Comparison of ENCODE assay signal across 1 cellular context in the genomic region with DNA sequence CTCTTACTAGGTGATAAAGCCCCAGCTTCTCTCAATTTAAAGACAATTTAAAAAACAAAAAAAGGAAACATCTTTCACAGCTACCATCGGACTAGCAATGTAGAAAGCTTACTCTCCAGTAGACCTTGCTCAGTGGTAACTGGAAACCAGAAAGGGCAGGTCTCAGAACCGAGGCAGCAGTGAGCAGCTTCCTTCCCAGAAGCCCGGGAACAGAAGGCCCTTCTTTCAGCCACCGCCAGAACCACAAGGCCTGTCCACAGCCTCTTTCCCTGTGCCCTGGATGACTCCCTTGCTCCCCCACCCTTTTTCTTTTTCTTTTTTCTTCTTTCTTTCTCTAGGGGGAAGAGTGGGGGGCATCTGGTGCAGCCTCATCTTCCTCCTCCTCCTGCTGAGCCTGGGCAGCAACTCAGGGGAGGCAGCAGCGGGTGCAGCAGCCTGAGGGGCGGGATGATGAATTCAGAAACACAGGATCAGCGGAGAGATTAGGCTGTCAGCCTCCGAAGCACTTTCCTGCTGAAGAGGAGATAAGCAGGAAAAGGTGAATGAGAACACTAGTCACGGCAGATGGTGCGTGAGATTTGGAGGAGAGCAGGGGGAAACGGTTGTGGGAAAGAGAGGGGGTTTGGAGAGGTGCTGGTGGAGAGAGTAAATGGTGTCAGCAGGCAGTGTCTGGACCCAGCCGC.
TF ChIP-seq lines count a peak whose summit lies in the region.

No MANE protein-coding gene starts in this region.

TF ChIP-seq in K562, 482 proteins besides CTCF, POLR2A, EP300 and RAD21 (continued from another document and continues in another):
- TF ChIP-seq, protein P1, sequence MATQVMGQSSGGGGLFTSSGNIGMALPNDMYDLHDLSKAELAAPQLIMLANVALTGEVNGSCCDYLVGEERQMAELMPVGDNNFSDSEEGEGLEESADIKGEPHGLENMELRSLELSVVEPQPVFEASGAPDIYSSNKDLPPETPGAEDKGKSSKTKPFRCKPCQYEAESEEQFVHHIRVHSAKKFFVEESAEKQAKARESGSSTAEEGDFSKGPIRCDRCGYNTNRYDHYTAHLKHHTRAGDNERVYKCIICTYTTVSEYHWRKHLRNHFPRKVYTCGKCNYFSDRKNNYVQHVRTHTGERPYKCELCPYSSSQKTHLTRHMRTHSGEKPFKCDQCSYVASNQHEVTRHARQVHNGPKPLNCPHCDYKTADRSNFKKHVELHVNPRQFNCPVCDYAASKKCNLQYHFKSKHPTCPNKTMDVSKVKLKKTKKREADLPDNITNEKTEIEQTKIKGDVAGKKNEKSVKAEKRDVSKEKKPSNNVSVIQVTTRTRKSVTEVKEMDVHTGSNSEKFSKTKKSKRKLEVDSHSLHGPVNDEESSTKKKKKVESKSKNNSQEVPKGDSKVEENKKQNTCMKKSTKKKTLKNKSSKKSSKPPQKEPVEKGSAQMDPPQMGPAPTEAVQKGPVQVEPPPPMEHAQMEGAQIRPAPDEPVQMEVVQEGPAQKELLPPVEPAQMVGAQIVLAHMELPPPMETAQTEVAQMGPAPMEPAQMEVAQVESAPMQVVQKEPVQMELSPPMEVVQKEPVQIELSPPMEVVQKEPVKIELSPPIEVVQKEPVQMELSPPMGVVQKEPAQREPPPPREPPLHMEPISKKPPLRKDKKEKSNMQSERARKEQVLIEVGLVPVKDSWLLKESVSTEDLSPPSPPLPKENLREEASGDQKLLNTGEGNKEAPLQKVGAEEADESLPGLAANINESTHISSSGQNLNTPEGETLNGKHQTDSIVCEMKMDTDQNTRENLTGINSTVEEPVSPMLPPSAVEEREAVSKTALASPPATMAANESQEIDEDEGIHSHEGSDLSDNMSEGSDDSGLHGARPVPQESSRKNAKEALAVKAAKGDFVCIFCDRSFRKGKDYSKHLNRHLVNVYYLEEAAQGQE (CRISPR knock-in tag; IDR thresholded peaks at IDR 0.05; ENCODE audit: low read depth): no peak
- TF ChIP-seq, protein P2, sequence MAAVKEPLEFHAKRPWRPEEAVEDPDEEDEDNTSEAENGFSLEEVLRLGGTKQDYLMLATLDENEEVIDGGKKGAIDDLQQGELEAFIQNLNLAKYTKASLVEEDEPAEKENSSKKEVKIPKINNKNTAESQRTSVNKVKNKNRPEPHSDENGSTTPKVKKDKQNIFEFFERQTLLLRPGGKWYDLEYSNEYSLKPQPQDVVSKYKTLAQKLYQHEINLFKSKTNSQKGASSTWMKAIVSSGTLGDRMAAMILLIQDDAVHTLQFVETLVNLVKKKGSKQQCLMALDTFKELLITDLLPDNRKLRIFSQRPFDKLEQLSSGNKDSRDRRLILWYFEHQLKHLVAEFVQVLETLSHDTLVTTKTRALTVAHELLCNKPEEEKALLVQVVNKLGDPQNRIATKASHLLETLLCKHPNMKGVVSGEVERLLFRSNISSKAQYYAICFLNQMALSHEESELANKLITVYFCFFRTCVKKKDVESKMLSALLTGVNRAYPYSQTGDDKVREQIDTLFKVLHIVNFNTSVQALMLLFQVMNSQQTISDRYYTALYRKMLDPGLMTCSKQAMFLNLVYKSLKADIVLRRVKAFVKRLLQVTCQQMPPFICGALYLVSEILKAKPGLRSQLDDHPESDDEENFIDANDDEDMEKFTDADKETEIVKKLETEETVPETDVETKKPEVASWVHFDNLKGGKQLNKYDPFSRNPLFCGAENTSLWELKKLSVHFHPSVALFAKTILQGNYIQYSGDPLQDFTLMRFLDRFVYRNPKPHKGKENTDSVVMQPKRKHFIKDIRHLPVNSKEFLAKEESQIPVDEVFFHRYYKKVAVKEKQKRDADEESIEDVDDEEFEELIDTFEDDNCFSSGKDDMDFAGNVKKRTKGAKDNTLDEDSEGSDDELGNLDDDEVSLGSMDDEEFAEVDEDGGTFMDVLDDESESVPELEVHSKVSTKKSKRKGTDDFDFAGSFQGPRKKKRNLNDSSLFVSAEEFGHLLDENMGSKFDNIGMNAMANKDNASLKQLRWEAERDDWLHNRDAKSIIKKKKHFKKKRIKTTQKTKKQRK (IDR thresholded peaks at IDR 0.05; ENCODE audit: borderline replicate concordance, low read depth, low read length): no peak
- TF ChIP-seq STAT5A (IDR thresholded peaks at IDR 0.05; ENCODE audit: borderline replicate concordance, low read length) (peak; percentile 92), BMI1 (IDR thresholded peaks at IDR 0.05; ENCODE audit: low read length) (no peak), ZNF232 (CRISPR knock-in tag; IDR thresholded peaks at IDR 0.05) (no peak), FOXK1 (CRISPR knock-in tag; IDR thresholded peaks at IDR 0.05; ENCODE audit: borderline replicate concordance) (no peak), ZNF668 (CRISPR knock-in tag; IDR thresholded peaks at IDR 0.05) (no peak), SMARCE1 (IDR thresholded peaks at IDR 0.05) (peak; percentile 93), ARID1B (IDR thresholded peaks at IDR 0.05) (peak; percentile 98), CBX1 (IDR thresholded peaks at IDR 0.05; ENCODE audit: low read depth) (no peak), ZNF449 (CRISPR knock-in tag; IDR thresholded peaks at IDR 0.05) (no peak), ZKSCAN3 (CRISPR knock-in tag; IDR thresholded peaks at IDR 0.05) (no peak), ZNF639 (CRISPR knock-in tag; conservative IDR thresholded peaks at IDR 0.05 in 1 of 2, IDR thresholded peaks at IDR 0.05 in 1 of 2) (no peak), ZNF696 (CRISPR knock-in tag; conservative IDR thresholded peaks at IDR 0.05) (no peak), KLF16 (IDR thresholded peaks at IDR 0.05) (peak; percentile 91), ZNF140 (CRISPR knock-in tag; IDR thresholded peaks at IDR 0.05) (no peak), ZNF512 (tag; IDR thresholded peaks at IDR 0.05) (no peak; the same call in 1 of the 2 replicates), TBL1XR1 (IDR thresholded peaks at IDR 0.05; ENCODE audit: low read length in 2 of 2) (peak; percentile 38 to 62; a peak in 2 of 4 replicates), HES1 (IDR thresholded peaks at IDR 0.05; ENCODE audit: low read depth) (no peak), TARDBP (IDR thresholded peaks at IDR 0.05) (no peak), ZNF583 (CRISPR knock-in tag; IDR thresholded peaks at IDR 0.05) (0 out of 2 replicates have a peak, but pooled peaks have one; percentile 19), MIER1 (IDR thresholded peaks at IDR 0.05; ENCODE audit: low read depth) (0 out of 2 replicates have a peak, but pooled peaks have one; percentile 59), ZNF143 (CRISPR knock-in tag; IDR thresholded peaks at IDR 0.05) (no peak), NCOA1 (IDR thresholded peaks at IDR 0.05; ENCODE audit: low read depth) (peak; percentile 72; the same call in 1 of the 2 replicates), PPARD (CRISPR knock-in tag; IDR thresholded peaks at IDR 0.05) (no peak), RBBP5 (IDR thresholded peaks at IDR 0.05; ENCODE audit: borderline replicate concordance, insufficient read depth, low read length, poor library complexity, severe bottlenecking) (no peak), ZNF518B (CRISPR knock-in tag; IDR thresholded peaks at IDR 0.05) (no peak), PTRF (tag; IDR thresholded peaks at IDR 0.05) (no peak), KHSRP (IDR thresholded peaks at IDR 0.05) (peak; percentile 53; the same call in 1 of the 2 replicates)
- TF ChIP-seq, protein P3, sequence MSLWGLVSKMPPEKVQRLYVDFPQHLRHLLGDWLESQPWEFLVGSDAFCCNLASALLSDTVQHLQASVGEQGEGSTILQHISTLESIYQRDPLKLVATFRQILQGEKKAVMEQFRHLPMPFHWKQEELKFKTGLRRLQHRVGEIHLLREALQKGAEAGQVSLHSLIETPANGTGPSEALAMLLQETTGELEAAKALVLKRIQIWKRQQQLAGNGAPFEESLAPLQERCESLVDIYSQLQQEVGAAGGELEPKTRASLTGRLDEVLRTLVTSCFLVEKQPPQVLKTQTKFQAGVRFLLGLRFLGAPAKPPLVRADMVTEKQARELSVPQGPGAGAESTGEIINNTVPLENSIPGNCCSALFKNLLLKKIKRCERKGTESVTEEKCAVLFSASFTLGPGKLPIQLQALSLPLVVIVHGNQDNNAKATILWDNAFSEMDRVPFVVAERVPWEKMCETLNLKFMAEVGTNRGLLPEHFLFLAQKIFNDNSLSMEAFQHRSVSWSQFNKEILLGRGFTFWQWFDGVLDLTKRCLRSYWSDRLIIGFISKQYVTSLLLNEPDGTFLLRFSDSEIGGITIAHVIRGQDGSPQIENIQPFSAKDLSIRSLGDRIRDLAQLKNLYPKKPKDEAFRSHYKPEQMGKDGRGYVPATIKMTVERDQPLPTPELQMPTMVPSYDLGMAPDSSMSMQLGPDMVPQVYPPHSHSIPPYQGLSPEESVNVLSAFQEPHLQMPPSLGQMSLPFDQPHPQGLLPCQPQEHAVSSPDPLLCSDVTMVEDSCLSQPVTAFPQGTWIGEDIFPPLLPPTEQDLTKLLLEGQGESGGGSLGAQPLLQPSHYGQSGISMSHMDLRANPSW (CRISPR knock-in tag; IDR thresholded peaks at IDR 0.05): no peak
- TF ChIP-seq, protein P4, sequence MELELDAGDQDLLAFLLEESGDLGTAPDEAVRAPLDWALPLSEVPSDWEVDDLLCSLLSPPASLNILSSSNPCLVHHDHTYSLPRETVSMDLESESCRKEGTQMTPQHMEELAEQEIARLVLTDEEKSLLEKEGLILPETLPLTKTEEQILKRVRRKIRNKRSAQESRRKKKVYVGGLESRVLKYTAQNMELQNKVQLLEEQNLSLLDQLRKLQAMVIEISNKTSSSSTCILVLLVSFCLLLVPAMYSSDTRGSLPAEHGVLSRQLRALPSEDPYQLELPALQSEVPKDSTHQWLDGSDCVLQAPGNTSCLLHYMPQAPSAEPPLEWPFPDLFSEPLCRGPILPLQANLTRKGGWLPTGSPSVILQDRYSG (tag; conservative IDR thresholded peaks at IDR 0.05; ENCODE audit: low read depth): no peak
- TF ChIP-seq, protein P5, sequence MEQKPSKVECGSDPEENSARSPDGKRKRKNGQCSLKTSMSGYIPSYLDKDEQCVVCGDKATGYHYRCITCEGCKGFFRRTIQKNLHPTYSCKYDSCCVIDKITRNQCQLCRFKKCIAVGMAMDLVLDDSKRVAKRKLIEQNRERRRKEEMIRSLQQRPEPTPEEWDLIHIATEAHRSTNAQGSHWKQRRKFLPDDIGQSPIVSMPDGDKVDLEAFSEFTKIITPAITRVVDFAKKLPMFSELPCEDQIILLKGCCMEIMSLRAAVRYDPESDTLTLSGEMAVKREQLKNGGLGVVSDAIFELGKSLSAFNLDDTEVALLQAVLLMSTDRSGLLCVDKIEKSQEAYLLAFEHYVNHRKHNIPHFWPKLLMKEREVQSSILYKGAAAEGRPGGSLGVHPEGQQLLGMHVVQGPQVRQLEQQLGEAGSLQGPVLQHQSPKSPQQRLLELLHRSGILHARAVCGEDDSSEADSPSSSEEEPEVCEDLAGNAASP (IDR thresholded peaks at IDR 0.05): no peak
